ENCODE assay signal across 18 cellular contexts in genomic region chr2:53880756-53881155, GRCh38. TPM values are rescaled to one million over a fixed set of nuclear protein-coding genes. Genes with fewer than 3 reads are reported as not detected.
A peak's percentile ranks its signal among the peaks of the same experiment; 100 is the strongest.
DNase-seq lines count a peak whose midpoint lies in the region; ATAC-seq and TF ChIP-seq lines count a peak whose summit lies in the region.
"Had no signal": no experiment of that assay in that cellular context is flagged by ENCODE, and none has a peak within 500 bp of the region (broad histone marks: within the 10 kb centered on the region; RNA-seq: fewer than 3 reads in every experiment).

No MANE protein-coding gene starts in this region.

- H3K27ac ChIP-seq in left lung = no peak overlapping the region
- peak overlapping the region in 1 of 5 donors; percentile 43 for H3K27ac ChIP-seq in adrenal gland
- H3K27ac ChIP-seq: coronary artery, gastroesophageal sphincter, vagina had no signal

- H3K9me3 ChIP-seq in left lung = no peaks in the 10 kb centered on the region
- H3K9me3 ChIP-seq in adrenal gland (replicated peaks in 1 of 3) = no peaks in the 10 kb centered on the region
- H3K9me3 ChIP-seq: gastroesophageal sphincter, HAP-1, mucosa of descending colon, vagina had no signal

- H3K36me3 ChIP-seq in left lung (peaks cover 0 to 88% of the 10 kb centered on the region in 2 donors), adrenal gland (replicated peaks in 1 of 2) (peaks cover 0 to 15% of the 10 kb centered on the region in 2 donors)

- intact Hi-C loops in left lung (cut with DNase I) (no loop called here), adrenal gland (cut with DNase I) (no loop called here)

- peak; percentile 19 for ATAC-seq in left lung
- ATAC-seq: gastroesophageal sphincter, mucosa of descending colon had no signal

- no peak for TF ChIP-seq CTCF in AG10803 (conservative IDR thresholded peaks at IDR 0.05; ENCODE audit: low read length)
- no peak for TF ChIP-seq CTCF in choroid plexus epithelial cell (conservative IDR thresholded peaks at IDR 0.05; ENCODE audit: low read depth, low read length)
- TF ChIP-seq CTCF in left lung (IDR thresholded peaks at IDR 0.05) = no peak
- no peak for TF ChIP-seq CTCF in adrenal gland (IDR thresholded peaks at IDR 0.05)

- peak; percentile 82 for DNase-seq in AG10803 (ENCODE audit: low read depth)
- peak; percentile 64 for DNase-seq in HT1080 (ENCODE audit: low read depth)
- DNase-seq in choroid plexus epithelial cell (ENCODE audit: low read depth) = peak; percentile 71
- DNase-seq in left lung = no peak
- DNase-seq in nucleus accumbens (lab: John Stamatoyannopoulos, UW) = no peak
- no peak for DNase-seq in adrenal gland
- no peak for DNase-seq in iPS-NIHi11 (ENCODE audit: low spot score)
- no peak for DNase-seq in NCI-H187 (lab: John Stamatoyannopoulos, UW)
- DNase-seq: MM.1S; mucosa of descending colon; NCI-H2107; NCI-H82; SHP77 treated with DMSO at 0.1 percent for 48 hours; stimulated activated CD8-positive, alpha-beta memory T cell treated with anti-CD3 and anti-CD28 coated beads, Interleukin-4, amount 100 ng/mL, for 48 hours had no signal

- H3K27me3 ChIP-seq in left lung (no peaks in the 10 kb centered on the region), adrenal gland (no peaks in the 10 kb centered on the region)
- H3K27me3 ChIP-seq: gastroesophageal sphincter, vagina had no signal

- H3K4me3 ChIP-seq in AG10803 (ENCODE audit: low read length) (no peak overlapping the region), choroid plexus epithelial cell (ENCODE audit: low read depth, low read length) (no peak overlapping the region), left lung (no peak overlapping the region), adrenal gland (no peak overlapping the region)
- H3K4me3 ChIP-seq: coronary artery, gastroesophageal sphincter, HAP-1, mucosa of descending colon, vagina had no signal

- 54 to 69% (median 63%) methylated on average over 3 of the region's 3 CpGs for WGBS in adrenal gland, 4 donors

- H3K4me1 ChIP-seq in left lung (no peaks in the 10 kb centered on the region), adrenal gland (replicated peaks in 1 of 2) (peaks cover 8 to 28% of the 10 kb centered on the region in 2 donors)
- H3K4me1 ChIP-seq: gastroesophageal sphincter, vagina had no signal

- TF ChIP-seq POLR2A in adrenal gland (IDR thresholded peaks at IDR 0.05) = no peak

RNA-seq across cellular contexts. Expression of gene GPR75, which starts 21.0 kb away (rescaled TPM):
- total RNA-seq in HT1080 (2014; rRNA removed; shearing (Covaris generic)) = 0.70 and 1.2 TPM in 2 replicates
- 0.57 and 0.97 TPM in 2 replicates for polyA plus RNA-seq in HT1080 (2015; cell fraction: cytosol; rRNA removed)
- polyA plus RNA-seq in HT1080 (2015; cell fraction: nucleus; rRNA removed) = 4.6 and 4.8 TPM in 2 replicates
- total RNA-seq in left lung = 1 to 10 TPM; 1.3 to 3.0 TPM
- 1 to 10 TPM; 3.7 to 9.0 (median 4.1) TPM for total RNA-seq in adrenal gland
- 1 to 10 TPM in 1 of 3 donors, under 1 TPM in 2; 0.47 to 2.7 (median 0.88) TPM for polyA plus RNA-seq in adrenal gland

Comparison
In these comparisons a context has a peak if more than half of its experiments do, and no peak if none do; other contexts are left out.
1. DNase-seq: peak in AG10803 (single experiment), HT1080 (single experiment) and choroid plexus epithelial cell (single experiment); none in left lung (0 of 2), nucleus accumbens (0 of 56), adrenal gland (0 of 7), iPS-NIHi11 (single experiment) and NCI-H187 (0 of 2).